In genomic region chr1:15943515-15944307, GRCh38 we compare ENCODE assay signal across 21 cellular contexts.
"Had no signal": no experiment of that assay in that cellular context is flagged by ENCODE, and none has a peak within 500 bp of the region (broad histone marks: within the 10 kb centered on the region; RNA-seq: fewer than 3 reads in every experiment).

No MANE protein-coding gene starts in this region.

- FAIRE-seq: kidney had no signal

- H3K4me3 Mint-ChIP-seq: activated CD8-positive, alpha-beta T cell treated with anti-CD3 and anti-CD28 coated beads for 36 hours; natural killer cell treated with Interleukin-12 subunit alpha and Interleukin-12 subunit beta and Interleukin-15 and Interleukin-18, amount 100 ng/mL, for 72 hours; T-helper 17 cell had no signal

- H3K27me3 Mint-ChIP-seq: activated CD8-positive, alpha-beta T cell treated with anti-CD3 and anti-CD28 coated beads for 36 hours; natural killer cell treated with Interleukin-12 subunit alpha and Interleukin-12 subunit beta and Interleukin-15 and Interleukin-18, amount 100 ng/mL, for 72 hours; T-helper 17 cell had no signal

- H3K36me3 Mint-ChIP-seq: natural killer cell treated with Interleukin-12 subunit alpha and Interleukin-12 subunit beta and Interleukin-15 and Interleukin-18, amount 100 ng/mL, for 72 hours had no signal

- H3K27me3 ChIP-seq: body of pancreas, transverse colon had no signal

- H3K9me3 Mint-ChIP-seq: activated CD8-positive, alpha-beta T cell treated with anti-CD3 and anti-CD28 coated beads for 36 hours; activated T-helper 2 cell treated with anti-CD3 and anti-CD28 coated beads, Interferon-gamma antibody, Interleukin-2, Interleukin-4, amounts not matched to agents 10 μg/mL and 5 μg/mL and 100 μg/mL, durations not matched to agents 14 hours and 24 hours and 36 hours; natural killer cell treated with Interleukin-12 subunit alpha and Interleukin-12 subunit beta and Interleukin-15 and Interleukin-18, amount 100 ng/mL, for 72 hours had no signal

- H3K27ac ChIP-seq: body of pancreas, transverse colon, WERI-Rb-1 had no signal

- H3K27ac Mint-ChIP-seq: activated CD8-positive, alpha-beta T cell treated with anti-CD3 and anti-CD28 coated beads for 36 hours; activated T-helper 2 cell treated with anti-CD3 and anti-CD28 coated beads, Interferon-gamma antibody, Interleukin-2, Interleukin-4, amounts not matched to agents 10 μg/mL and 5 μg/mL and 100 μg/mL, durations not matched to agents 14 hours and 24 hours and 36 hours; natural killer cell treated with Interleukin-12 subunit alpha and Interleukin-12 subunit beta and Interleukin-15 and Interleukin-18, amount 100 ng/mL, for 72 hours; T-helper 17 cell had no signal

- DNase-seq: activated CD4-positive, alpha-beta T cell treated with anti-CD3 and anti-CD28 coated beads for 4 hours; activated CD8-positive, alpha-beta T cell treated with anti-CD3 and anti-CD28 coated beads for 36 hours; activated naive CD4-positive, alpha-beta T cell treated with anti-CD3 and anti-CD28 coated beads, Interleukin-2, amount 50 U/mL, for 16 hours; activated T-cell treated with anti-CD3 and anti-CD28 coated beads for 4 hours; cortex of kidney; effector CD4-positive, alpha-beta T cell; foreskin fibroblast; hippocampal formation; kidney; nucleus accumbens; stimulated activated CD4-positive, alpha-beta T cell treated with anti-CD3 and anti-CD28 coated beads, Interleukin-15, amount 100 ng/mL, for 24 hours; stimulated activated CD4-positive, alpha-beta T cell treated with anti-CD3 and anti-CD28 coated beads, Interleukin-4, amount 100 ng/mL, for 1 hour; stimulated activated naive CD4-positive, alpha-beta T cell; substantia nigra; T-helper 17 cell; transverse colon; WERI-Rb-1 had no signal

- H3K4me3 ChIP-seq: body of pancreas, skin epidermis, transverse colon had no signal

- ATAC-seq: activated CD8-positive, alpha-beta T cell treated with anti-CD3 and anti-CD28 coated beads for 36 hours; body of pancreas; natural killer cell treated with Interleukin-12 subunit alpha and Interleukin-12 subunit beta and Interleukin-15 and Interleukin-18, amount 100 ng/mL, for 72 hours; T-helper 17 cell had no signal

- H3K9me3 ChIP-seq: body of pancreas, transverse colon had no signal
